8 cellular contexts compared by ENCODE assay signal in genomic region chr6:117919775-117920492, GRCh38. TPM values are rescaled to one million over a fixed set of nuclear protein-coding genes. Genes with fewer than 3 reads are reported as not detected.
DNase-seq lines count a peak whose midpoint lies in the region; ATAC-seq and TF ChIP-seq lines count a peak whose summit lies in the region.

No MANE protein-coding gene starts in this region.

- no peaks in the 10 kb centered on the region for H3K36me3 ChIP-seq in left ventricle myocardium inferior

- peak overlapping the region; percentile 58 for H3K4me3 ChIP-seq in left ventricle myocardium inferior

- DNase-seq in G401 (ENCODE audit: low spot score) (peak; percentile 27), RPMI7951 (ENCODE audit: low read depth) (peak; percentile 15), left ventricle myocardium inferior (no peak), posterior vena cava (ENCODE audit: low spot score) (peak; percentile 75), kidney tubule cell (ENCODE audit: low spot score) (no peak), NCI-H446 treated with DMSO at 0.1 percent for 48 hours (lab: John Stamatoyannopoulos, UW) (no peak)

- no peak for TF ChIP-seq CTCF in left ventricle myocardium inferior (IDR thresholded peaks at IDR 0.05; ENCODE audit: borderline replicate concordance)

- intact Hi-C loops in left ventricle myocardium inferior (cut with micrococcal nuclease) (no loop called here), posterior vena cava (cut with DNase I) (loop anchor here in 1 of 2 donors (10.0 kb wide), 1 partner anchor 105 kb away; no protein-coding TSS in a partner anchor)

- H3K27me3 ChIP-seq in left ventricle myocardium inferior (ENCODE audit: low read depth), result peaks cover 62% of the 10 kb centered on the region

- H3K9me3 ChIP-seq in left ventricle myocardium inferior (replicated peaks), result no peaks in the 10 kb centered on the region

- ATAC-seq in HG03457 (IDR thresholded peaks at IDR 0.05; ENCODE audit: unreplicated experiment) (no peak), HG03280 (IDR thresholded peaks at IDR 0.05; ENCODE audit: unreplicated experiment) (no peak)

- H3K4me1 ChIP-seq in left ventricle myocardium inferior, result peaks cover 15% of the 10 kb centered on the region

- in situ Hi-C loops in G401 (cut with HindIII; ENCODE audit: low sequenced_read_pairs), result no loop called here

- no peak overlapping the region for H3K27ac ChIP-seq in left ventricle myocardium inferior (replicated peaks)

RNA-seq across cellular contexts. Expression of gene SLC35F1, which starts 12.9 kb away (rescaled TPM):
- total RNA-seq in G401 (2014; rRNA removed; shearing (Covaris generic)), result not detected in 2 replicates
- total RNA-seq in RPMI7951 (2014; rRNA removed; shearing (Covaris generic)), result 0.68 and 0.84 TPM in 2 replicates
- total RNA-seq in left ventricle myocardium inferior (6.4 TPM), posterior vena cava (1 to 10 TPM; 1.2 to 3.6 TPM)

Comparison
In these comparisons a context has a peak if more than half of its experiments do, and no peak if none do; other contexts are left out.
1. DNase-seq: peak in G401 (single experiment), RPMI7951 (single experiment) and posterior vena cava (single experiment); none in left ventricle myocardium inferior (single experiment), kidney tubule cell (single experiment) and NCI-H446 treated with DMSO at 0.1 percent for 48 hours (single experiment).